7 cellular contexts compared by ENCODE assay signal in the genomic region with DNA sequence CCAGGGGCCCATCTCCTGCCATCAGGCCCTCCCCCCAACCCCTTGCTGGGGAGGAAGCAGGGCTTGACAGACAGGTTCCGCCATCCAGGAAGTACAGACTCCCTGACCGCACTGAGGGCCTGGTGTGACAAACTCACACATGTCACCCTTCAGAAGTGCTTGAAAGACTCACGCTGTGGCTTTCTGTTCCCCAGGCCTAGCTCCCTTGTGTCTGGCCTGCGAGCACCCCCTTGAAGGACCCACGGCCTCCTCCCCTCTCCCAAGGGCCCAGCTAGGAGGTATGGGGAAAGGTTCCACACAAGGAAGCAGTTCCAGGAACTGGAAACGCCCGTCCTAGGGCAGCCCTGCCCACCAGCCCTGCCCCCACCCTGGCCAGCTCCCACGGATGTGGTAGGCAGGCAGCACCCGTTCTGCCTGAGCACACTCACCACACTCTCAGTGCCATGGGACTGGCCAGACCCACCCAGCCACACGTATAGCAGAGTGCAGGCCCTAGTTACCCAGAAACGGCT. TPM values are rescaled to one million over a fixed set of nuclear protein-coding genes. Genes with fewer than 3 reads are reported as not detected.
DNase-seq lines count a peak whose midpoint lies in the region; ATAC-seq and TF ChIP-seq lines count a peak whose summit lies in the region.

No MANE protein-coding gene starts in this region.

- TF ChIP-seq CTCF in lower lobe of right lung (IDR thresholded peaks at IDR 0.05): no peak

- peak overlapping the region; percentile 84 for H3K27ac ChIP-seq in lower lobe of right lung

- no peak overlapping the region for H3K4me3 ChIP-seq in lower lobe of right lung

- intact Hi-C loops in activated naive CD4-positive, alpha-beta T cell treated with anti-CD3 and anti-CD28 coated beads for 36 hours (cut with micrococcal nuclease): loop anchor here (1.0 kb wide), 4 partner anchors 8 to 141 kb away; partner anchors contain the start of gene SLC2A1
- intact Hi-C loops in lower lobe of right lung (cut with DNase I): no loop called here

- no peaks in the 10 kb centered on the region for H3K9me3 Mint-ChIP-seq in activated naive CD4-positive, alpha-beta T cell treated with anti-CD3 and anti-CD28 coated beads for 36 hours

- CTCF ChIA-PET in activated naive CD4-positive, alpha-beta T cell treated with anti-CD3 and anti-CD28 coated beads for 36 hours (lab: Charles Lee): interaction anchor here (0.6 to 1.7 kb wide), 5 partner anchors 25 to 164 kb away, joined by 3 to 14 read pairs (median 4); partner anchors contain the start of gene SLC2A1

- peaks cover 66% of the 10 kb centered on the region for H3K4me1 Mint-ChIP-seq in activated naive CD4-positive, alpha-beta T cell treated with anti-CD3 and anti-CD28 coated beads for 36 hours (ENCODE audit: low read depth)

- no peaks in the 10 kb centered on the region for H3K9me3 ChIP-seq in lower lobe of right lung

- peak; percentile 63 for ATAC-seq in GM18907 (IDR thresholded peaks at IDR 0.05; ENCODE audit: unreplicated experiment)
- ATAC-seq in HG03045 (IDR thresholded peaks at IDR 0.05; ENCODE audit: unreplicated experiment): peak; percentile 55
- peak; percentile 78 to 79 for ATAC-seq in lower lobe of right lung

- H3K4me1 ChIP-seq in lower lobe of right lung: peaks cover 65% of the 10 kb centered on the region

- peak overlapping the region; percentile 97 for H3K27ac Mint-ChIP-seq in activated naive CD4-positive, alpha-beta T cell treated with anti-CD3 and anti-CD28 coated beads for 36 hours

- H3K4me3 Mint-ChIP-seq in activated naive CD4-positive, alpha-beta T cell treated with anti-CD3 and anti-CD28 coated beads for 36 hours: peak overlapping the region; percentile 49

- H3K36me3 Mint-ChIP-seq in activated naive CD4-positive, alpha-beta T cell treated with anti-CD3 and anti-CD28 coated beads for 36 hours (ENCODE audit: low read depth): peaks cover 46% of the 10 kb centered on the region

- H3K27me3 ChIP-seq in lower lobe of right lung (ENCODE audit: low read depth): no peaks in the 10 kb centered on the region

- peaks cover 25% of the 10 kb centered on the region for H3K36me3 ChIP-seq in lower lobe of right lung

- peak; percentile 72 for DNase-seq in SKM-1 (lab: John Stamatoyannopoulos, UW; ENCODE audit: unreplicated experiment)
- peak; percentile 88 for DNase-seq in activated naive CD4-positive, alpha-beta T cell treated with anti-CD3 and anti-CD28 coated beads for 36 hours
- peak; percentile 88 for DNase-seq in lower lobe of right lung
- DNase-seq in stimulated activated CD8-positive, alpha-beta memory T cell treated with anti-CD3 and anti-CD28 coated beads, Interleukin-15, amount 100 ng/mL, for 48 hours (ENCODE audit: low read depth in 2 of 2): peak; percentile 67 to 72
- DNase-seq in cerebellum (ENCODE audit: low spot score): no peak

- no peaks in the 10 kb centered on the region for H3K27me3 Mint-ChIP-seq in activated naive CD4-positive, alpha-beta T cell treated with anti-CD3 and anti-CD28 coated beads for 36 hours (ENCODE audit: low read depth)

RNA-seq across cellular contexts. Expression of gene SLC2A1, which starts 26.7 kb away (rescaled TPM):
- total RNA-seq in activated naive CD4-positive, alpha-beta T cell treated with anti-CD3 and anti-CD28 coated beads for 36 hours: 10 to 100 TPM; 21.2 to 22.7 TPM
- 10.6 TPM for total RNA-seq in lower lobe of right lung
- 50.2 TPM for total RNA-seq in cerebellum
